Comparison of ENCODE assay signal across 1 cellular context in the genomic region with DNA sequence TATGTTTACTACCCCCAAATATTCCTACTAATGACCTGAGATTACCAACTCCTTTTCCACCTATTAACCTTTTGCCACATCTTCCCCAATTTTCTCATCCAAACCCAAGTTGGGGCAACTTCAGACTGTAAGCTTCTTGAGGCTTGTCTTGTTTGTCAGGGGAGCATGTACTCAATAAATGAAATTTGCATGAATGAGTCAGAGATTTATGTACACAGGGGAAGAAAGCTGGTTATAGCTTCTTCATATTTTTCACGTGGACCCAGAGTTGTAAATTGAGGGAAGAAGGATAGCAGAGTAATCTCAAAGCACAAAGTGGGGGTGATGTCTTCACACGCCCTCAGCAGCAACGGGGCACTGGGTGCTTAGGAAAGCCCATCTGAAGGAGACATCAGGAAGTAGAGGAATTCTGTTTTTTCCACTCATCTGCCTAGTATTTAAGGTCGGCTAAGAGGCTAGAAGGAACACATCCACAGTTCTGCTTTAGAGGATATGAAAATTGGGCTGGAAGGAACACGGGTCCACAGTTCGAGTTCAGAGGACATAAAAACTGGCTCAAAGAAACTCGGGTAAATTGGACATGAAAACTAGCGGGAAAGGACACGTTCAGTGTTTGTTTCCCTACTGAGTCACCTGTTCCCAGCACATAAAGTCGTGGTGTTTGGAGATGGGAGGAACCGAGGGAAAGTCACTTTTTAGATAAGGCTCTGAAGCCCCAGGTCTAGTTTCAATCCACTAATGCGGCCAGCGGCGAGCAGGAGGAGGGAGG.
TF ChIP-seq lines count a peak whose summit lies in the region.

No MANE protein-coding gene starts in this region.

TF ChIP-seq in HCT116, 20 proteins besides CTCF, POLR2A, EP300 and RAD21 (continued from another document):
- TF ChIP-seq, protein P1, sequence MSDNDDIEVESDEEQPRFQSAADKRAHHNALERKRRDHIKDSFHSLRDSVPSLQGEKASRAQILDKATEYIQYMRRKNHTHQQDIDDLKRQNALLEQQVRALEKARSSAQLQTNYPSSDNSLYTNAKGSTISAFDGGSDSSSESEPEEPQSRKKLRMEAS (IDR thresholded peaks at IDR 0.05), result no peak
- no peak for TF ChIP-seq SP1 (IDR thresholded peaks at IDR 0.05; ENCODE audit: low read depth)
- TF ChIP-seq, protein P2, sequence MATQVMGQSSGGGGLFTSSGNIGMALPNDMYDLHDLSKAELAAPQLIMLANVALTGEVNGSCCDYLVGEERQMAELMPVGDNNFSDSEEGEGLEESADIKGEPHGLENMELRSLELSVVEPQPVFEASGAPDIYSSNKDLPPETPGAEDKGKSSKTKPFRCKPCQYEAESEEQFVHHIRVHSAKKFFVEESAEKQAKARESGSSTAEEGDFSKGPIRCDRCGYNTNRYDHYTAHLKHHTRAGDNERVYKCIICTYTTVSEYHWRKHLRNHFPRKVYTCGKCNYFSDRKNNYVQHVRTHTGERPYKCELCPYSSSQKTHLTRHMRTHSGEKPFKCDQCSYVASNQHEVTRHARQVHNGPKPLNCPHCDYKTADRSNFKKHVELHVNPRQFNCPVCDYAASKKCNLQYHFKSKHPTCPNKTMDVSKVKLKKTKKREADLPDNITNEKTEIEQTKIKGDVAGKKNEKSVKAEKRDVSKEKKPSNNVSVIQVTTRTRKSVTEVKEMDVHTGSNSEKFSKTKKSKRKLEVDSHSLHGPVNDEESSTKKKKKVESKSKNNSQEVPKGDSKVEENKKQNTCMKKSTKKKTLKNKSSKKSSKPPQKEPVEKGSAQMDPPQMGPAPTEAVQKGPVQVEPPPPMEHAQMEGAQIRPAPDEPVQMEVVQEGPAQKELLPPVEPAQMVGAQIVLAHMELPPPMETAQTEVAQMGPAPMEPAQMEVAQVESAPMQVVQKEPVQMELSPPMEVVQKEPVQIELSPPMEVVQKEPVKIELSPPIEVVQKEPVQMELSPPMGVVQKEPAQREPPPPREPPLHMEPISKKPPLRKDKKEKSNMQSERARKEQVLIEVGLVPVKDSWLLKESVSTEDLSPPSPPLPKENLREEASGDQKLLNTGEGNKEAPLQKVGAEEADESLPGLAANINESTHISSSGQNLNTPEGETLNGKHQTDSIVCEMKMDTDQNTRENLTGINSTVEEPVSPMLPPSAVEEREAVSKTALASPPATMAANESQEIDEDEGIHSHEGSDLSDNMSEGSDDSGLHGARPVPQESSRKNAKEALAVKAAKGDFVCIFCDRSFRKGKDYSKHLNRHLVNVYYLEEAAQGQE (IDR thresholded peaks at IDR 0.05; ENCODE audit: low read depth), result no peak
- TF ChIP-seq, protein P3, sequence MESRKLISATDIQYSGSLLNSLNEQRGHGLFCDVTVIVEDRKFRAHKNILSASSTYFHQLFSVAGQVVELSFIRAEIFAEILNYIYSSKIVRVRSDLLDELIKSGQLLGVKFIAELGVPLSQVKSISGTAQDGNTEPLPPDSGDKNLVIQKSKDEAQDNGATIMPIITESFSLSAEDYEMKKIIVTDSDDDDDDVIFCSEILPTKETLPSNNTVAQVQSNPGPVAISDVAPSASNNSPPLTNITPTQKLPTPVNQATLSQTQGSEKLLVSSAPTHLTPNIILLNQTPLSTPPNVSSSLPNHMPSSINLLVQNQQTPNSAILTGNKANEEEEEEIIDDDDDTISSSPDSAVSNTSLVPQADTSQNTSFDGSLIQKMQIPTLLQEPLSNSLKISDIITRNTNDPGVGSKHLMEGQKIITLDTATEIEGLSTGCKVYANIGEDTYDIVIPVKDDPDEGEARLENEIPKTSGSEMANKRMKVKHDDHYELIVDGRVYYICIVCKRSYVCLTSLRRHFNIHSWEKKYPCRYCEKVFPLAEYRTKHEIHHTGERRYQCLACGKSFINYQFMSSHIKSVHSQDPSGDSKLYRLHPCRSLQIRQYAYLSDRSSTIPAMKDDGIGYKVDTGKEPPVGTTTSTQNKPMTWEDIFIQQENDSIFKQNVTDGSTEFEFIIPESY (IDR thresholded peaks at IDR 0.05; ENCODE audit: extremely low read depth, insufficient replicate concordance, low read length), result no peak
- TF ChIP-seq TCF7L2 (IDR thresholded peaks at IDR 0.05; ENCODE audit: borderline replicate concordance, extremely low read depth, insufficient read depth, insufficient read length), result no peak
- no peak for TF ChIP-seq SIN3A (IDR thresholded peaks at IDR 0.05; ENCODE audit: low read depth)
